Comparison of ENCODE assay signal across 1 cellular context in the genomic region with DNA sequence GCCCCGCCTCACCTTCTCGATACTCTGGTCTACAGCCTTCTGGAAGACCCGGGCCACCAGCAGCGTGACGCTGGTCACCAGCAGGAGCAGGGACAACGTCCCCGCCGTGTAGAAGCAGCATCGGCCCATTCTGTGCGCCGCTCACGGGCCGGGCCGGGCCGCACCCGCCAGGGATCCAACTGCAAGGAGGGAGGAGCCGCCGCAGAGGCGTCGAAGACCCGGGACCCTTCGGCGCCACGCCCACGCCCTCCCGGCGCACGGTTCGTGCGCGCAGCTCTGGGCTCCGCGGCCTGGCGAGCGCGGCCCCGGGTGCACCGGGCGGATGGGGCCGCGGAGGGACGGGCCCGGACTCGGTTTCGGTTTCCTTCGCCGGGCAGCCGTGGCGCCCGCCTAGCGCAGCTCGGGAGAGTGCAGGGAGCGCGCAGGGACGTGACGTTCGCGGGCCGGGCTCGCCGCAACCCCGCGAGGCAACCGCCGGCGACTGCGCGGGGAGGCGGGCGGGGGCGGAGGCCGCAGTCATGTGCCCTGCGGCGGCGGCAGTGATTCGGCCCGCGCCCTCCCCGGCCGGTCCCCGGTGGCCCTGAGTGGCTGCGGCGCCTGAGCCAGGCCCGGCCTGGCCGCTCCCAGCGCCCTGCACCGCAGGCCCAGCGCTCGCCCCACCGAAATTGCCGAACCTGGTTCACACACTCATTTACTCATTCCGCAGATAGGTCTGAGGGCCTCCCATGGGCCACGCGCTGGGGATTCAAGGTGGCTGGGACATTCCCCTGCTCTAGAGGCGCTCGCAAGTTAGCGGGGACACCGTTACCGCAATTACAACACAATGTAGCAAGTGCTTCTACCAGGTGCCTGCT.
TF ChIP-seq lines count a peak whose summit lies in the region.

A gene with protein sequence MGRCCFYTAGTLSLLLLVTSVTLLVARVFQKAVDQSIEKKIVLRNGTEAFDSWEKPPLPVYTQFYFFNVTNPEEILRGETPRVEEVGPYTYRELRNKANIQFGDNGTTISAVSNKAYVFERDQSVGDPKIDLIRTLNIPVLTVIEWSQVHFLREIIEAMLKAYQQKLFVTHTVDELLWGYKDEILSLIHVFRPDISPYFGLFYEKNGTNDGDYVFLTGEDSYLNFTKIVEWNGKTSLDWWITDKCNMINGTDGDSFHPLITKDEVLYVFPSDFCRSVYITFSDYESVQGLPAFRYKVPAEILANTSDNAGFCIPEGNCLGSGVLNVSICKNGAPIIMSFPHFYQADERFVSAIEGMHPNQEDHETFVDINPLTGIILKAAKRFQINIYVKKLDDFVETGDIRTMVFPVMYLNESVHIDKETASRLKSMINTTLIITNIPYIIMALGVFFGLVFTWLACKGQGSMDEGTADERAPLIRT (minus strand): TSS at position 410 of the 854 bp plus-strand sequence. CDS start 281 bp downstream, at position 129.

TF ChIP-seq in HepG2, 621 proteins besides CTCF, POLR2A, EP300 and RAD21 (continued from another document):
- TF ChIP-seq, protein P1, sequence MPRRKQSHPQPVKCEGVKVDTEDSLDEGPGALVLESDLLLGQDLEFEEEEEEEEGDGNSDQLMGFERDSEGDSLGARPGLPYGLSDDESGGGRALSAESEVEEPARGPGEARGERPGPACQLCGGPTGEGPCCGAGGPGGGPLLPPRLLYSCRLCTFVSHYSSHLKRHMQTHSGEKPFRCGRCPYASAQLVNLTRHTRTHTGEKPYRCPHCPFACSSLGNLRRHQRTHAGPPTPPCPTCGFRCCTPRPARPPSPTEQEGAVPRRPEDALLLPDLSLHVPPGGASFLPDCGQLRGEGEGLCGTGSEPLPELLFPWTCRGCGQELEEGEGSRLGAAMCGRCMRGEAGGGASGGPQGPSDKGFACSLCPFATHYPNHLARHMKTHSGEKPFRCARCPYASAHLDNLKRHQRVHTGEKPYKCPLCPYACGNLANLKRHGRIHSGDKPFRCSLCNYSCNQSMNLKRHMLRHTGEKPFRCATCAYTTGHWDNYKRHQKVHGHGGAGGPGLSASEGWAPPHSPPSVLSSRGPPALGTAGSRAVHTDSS (CRISPR knock-in tag; conservative IDR thresholded peaks at IDR 0.05) = 0 out of 2 replicates have a peak, but pooled peaks have one; percentile 58
- TF ChIP-seq CBX5 (CRISPR knock-in tag; IDR thresholded peaks at IDR 0.05; ENCODE audit: borderline replicate concordance) (peak; percentile 67; the same call in 1 of the 2 replicates), ZNF607 (CRISPR knock-in tag; IDR thresholded peaks at IDR 0.05; ENCODE audit: borderline replicate concordance) (peak; percentile 87), EZH2 (conservative IDR thresholded peaks at IDR 0.05; ENCODE audit: low read depth, low read length) (no peak), RARA (CRISPR knock-in tag; IDR thresholded peaks at IDR 0.05) (0 out of 2 replicates have a peak, but pooled peaks have one; percentile 9), ARNT (IDR thresholded peaks at IDR 0.05) (no peak), ZFP90 (CRISPR knock-in tag; IDR thresholded peaks at IDR 0.05; ENCODE audit: borderline replicate concordance) (no peak), ZIK1 (CRISPR knock-in tag; IDR thresholded peaks at IDR 0.05; ENCODE audit: borderline replicate concordance, low read depth) (peak; percentile 74), KAT8 (CRISPR knock-in tag; IDR thresholded peaks at IDR 0.05) (no peak), U2AF1 (optimal IDR thresholded peaks at IDR 0.05; ENCODE audit: low read depth, low read length) (no peak), ZNF879 (CRISPR knock-in tag; IDR thresholded peaks at IDR 0.05) (no peak), ERF (CRISPR knock-in tag; IDR thresholded peaks at IDR 0.05) (no peak), HOXA9 (CRISPR knock-in tag; IDR thresholded peaks at IDR 0.05; ENCODE audit: borderline replicate concordance) (peak; percentile 66; the same call in 1 of the 2 replicates), MTA3 (CRISPR knock-in tag; IDR thresholded peaks at IDR 0.05) (no peak), JDP2 (CRISPR knock-in tag; IDR thresholded peaks at IDR 0.05; ENCODE audit: borderline replicate concordance) (no peak; the same call in 1 of the 2 replicates), TAF15 (IDR thresholded peaks at IDR 0.05; ENCODE audit: low read depth, low read length, poor library complexity, severe bottlenecking) (no peak), TCF7L2 (IDR thresholded peaks at IDR 0.05; ENCODE audit: low read depth, low read length) (no peak), ZNF850 (CRISPR knock-in tag; conservative IDR thresholded peaks at IDR 0.05) (0 out of 2 replicates have a peak, but pooled peaks have one; percentile 17), ZNF672 (CRISPR knock-in tag; IDR thresholded peaks at IDR 0.05) (0 out of 2 replicates have a peak, but pooled peaks have one; percentile 40), HMG20B (CRISPR knock-in tag; conservative IDR thresholded peaks at IDR 0.05) (0 out of 2 replicates have a peak, but pooled peaks have one; percentile 29), SIN3B (IDR thresholded peaks at IDR 0.05; ENCODE audit: low read length) (no peak), ZKSCAN5 (CRISPR knock-in tag; IDR thresholded peaks at IDR 0.05) (0 out of 2 replicates have a peak, but pooled peaks have one; percentile 45), CBFB (CRISPR knock-in tag; IDR thresholded peaks at IDR 0.05) (no peak), ZNF432 (CRISPR knock-in tag; IDR thresholded peaks at IDR 0.05; ENCODE audit: borderline replicate concordance) (no peak), ZNF143 (CRISPR knock-in tag; IDR thresholded peaks at IDR 0.05) (no peak; the same call in 1 of the 2 replicates), XRCC5 (optimal IDR thresholded peaks at IDR 0.05; ENCODE audit: low read length) (no peak), SOX13 (IDR thresholded peaks at IDR 0.05) (no peak), SOX13 (CRISPR knock-in tag; conservative IDR thresholded peaks at IDR 0.05 in 1 of 2, IDR thresholded peaks at IDR 0.05 in 1 of 2) (no peak; a peak in 1 of 4 replicates), ELF3 (CRISPR knock-in tag; IDR thresholded peaks at IDR 0.05) (peak; percentile 45; the same call in 1 of the 2 replicates), MED1 (CRISPR knock-in tag; IDR thresholded peaks at IDR 0.05) (peak; percentile 45; the same call in 1 of the 2 replicates), KDM3A (CRISPR knock-in tag; IDR thresholded peaks at IDR 0.05; ENCODE audit: low read depth) (0 out of 2 replicates have a peak, but pooled peaks have one; percentile 22), ZNF367 (CRISPR knock-in tag; IDR thresholded peaks at IDR 0.05; ENCODE audit: borderline replicate concordance) (no peak), POLR2G (IDR thresholded peaks at IDR 0.05; ENCODE audit: low read depth, low read length) (peak; percentile 79), ATM (IDR thresholded peaks at IDR 0.05; ENCODE audit: borderline replicate concordance) (no peak)
- TF ChIP-seq, protein P2, sequence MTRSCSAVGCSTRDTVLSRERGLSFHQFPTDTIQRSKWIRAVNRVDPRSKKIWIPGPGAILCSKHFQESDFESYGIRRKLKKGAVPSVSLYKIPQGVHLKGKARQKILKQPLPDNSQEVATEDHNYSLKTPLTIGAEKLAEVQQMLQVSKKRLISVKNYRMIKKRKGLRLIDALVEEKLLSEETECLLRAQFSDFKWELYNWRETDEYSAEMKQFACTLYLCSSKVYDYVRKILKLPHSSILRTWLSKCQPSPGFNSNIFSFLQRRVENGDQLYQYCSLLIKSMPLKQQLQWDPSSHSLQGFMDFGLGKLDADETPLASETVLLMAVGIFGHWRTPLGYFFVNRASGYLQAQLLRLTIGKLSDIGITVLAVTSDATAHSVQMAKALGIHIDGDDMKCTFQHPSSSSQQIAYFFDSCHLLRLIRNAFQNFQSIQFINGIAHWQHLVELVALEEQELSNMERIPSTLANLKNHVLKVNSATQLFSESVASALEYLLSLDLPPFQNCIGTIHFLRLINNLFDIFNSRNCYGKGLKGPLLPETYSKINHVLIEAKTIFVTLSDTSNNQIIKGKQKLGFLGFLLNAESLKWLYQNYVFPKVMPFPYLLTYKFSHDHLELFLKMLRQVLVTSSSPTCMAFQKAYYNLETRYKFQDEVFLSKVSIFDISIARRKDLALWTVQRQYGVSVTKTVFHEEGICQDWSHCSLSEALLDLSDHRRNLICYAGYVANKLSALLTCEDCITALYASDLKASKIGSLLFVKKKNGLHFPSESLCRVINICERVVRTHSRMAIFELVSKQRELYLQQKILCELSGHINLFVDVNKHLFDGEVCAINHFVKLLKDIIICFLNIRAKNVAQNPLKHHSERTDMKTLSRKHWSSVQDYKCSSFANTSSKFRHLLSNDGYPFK (CRISPR knock-in tag; IDR thresholded peaks at IDR 0.05; ENCODE audit: borderline replicate concordance) = no peak
- TF ChIP-seq, protein P3, sequence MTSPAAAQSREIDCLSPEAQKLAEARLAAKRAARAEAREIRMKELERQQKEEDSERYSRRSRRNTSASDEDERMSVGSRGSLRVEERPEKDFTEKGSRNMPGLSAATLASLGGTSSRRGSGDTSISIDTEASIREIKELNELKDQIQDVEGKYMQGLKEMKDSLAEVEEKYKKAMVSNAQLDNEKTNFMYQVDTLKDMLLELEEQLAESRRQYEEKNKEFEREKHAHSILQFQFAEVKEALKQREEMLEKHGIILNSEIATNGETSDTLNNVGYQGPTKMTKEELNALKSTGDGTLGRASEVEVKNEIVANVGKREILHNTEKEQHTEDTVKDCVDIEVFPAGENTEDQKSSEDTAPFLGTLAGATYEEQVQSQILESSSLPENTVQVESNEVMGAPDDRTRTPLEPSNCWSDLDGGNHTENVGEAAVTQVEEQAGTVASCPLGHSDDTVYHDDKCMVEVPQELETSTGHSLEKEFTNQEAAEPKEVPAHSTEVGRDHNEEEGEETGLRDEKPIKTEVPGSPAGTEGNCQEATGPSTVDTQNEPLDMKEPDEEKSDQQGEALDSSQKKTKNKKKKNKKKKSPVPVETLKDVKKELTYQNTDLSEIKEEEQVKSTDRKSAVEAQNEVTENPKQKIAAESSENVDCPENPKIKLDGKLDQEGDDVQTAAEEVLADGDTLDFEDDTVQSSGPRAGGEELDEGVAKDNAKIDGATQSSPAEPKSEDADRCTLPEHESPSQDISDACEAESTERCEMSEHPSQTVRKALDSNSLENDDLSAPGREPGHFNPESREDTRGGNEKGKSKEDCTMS (CRISPR knock-in tag; conservative IDR thresholded peaks at IDR 0.05) = no peak
- TF ChIP-seq, protein P4, sequence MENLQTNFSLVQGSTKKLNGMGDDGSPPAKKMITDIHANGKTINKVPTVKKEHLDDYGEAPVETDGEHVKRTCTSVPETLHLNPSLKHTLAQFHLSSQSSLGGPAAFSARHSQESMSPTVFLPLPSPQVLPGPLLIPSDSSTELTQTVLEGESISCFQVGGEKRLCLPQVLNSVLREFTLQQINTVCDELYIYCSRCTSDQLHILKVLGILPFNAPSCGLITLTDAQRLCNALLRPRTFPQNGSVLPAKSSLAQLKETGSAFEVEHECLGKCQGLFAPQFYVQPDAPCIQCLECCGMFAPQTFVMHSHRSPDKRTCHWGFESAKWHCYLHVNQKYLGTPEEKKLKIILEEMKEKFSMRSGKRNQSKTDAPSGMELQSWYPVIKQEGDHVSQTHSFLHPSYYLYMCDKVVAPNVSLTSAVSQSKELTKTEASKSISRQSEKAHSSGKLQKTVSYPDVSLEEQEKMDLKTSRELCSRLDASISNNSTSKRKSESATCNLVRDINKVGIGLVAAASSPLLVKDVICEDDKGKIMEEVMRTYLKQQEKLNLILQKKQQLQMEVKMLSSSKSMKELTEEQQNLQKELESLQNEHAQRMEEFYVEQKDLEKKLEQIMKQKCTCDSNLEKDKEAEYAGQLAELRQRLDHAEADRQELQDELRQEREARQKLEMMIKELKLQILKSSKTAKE (CRISPR knock-in tag; IDR thresholded peaks at IDR 0.05; ENCODE audit: borderline replicate concordance) = 0 out of 2 replicates have a peak, but pooled peaks have one; percentile 19
